Comparison of ENCODE assay signal across 23 cellular contexts in the genomic region with DNA sequence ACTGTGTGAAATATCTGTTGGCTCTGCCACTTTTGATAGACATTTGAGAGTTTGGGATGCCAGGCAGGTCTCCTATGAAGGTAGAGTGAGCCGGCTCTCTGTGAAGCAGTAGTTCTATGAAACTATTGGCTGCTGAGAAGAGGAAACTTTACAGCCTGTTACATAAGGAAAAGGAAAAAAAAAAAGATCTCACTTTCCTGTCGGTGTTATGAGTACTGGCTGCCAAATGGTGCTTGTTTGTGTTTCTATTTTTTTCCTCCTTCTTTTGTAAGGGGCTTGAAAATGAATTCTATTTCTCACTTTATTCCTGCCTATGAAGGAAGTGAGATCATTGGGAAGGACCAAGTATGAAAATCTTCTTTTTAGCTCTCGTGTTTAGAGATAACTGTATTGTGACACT.
"Had no signal": no experiment of that assay in that cellular context is flagged by ENCODE, and none has a peak within 500 bp of the region (broad histone marks: within the 10 kb centered on the region; RNA-seq: fewer than 3 reads in every experiment).

No MANE protein-coding gene starts in this region.

- H3K4me3 Mint-ChIP-seq: activated CD8-positive, alpha-beta T cell treated with anti-CD3 and anti-CD28 coated beads for 36 hours; activated naive CD4-positive, alpha-beta T cell treated with anti-CD3 and anti-CD28 coated beads, Interleukin-2, amount 10 ng/mL, durations not matched to agents 7 days and 5 days; activated naive CD8-positive, alpha-beta T cell treated with anti-CD3 and anti-CD28 coated beads, Interleukin-2, amount 50 U/mL, for 24 hours; activated T-cell treated with anti-CD3 and anti-CD28 coated beads, Interleukin-2, amount 50 U/mL, for 24 hours; immature natural killer cell; stimulated activated naive CD8-positive, alpha-beta T cell treated with anti-CD3 and anti-CD28 coated beads, Interleukin-15, Interleukin-2, amounts not matched to agents 100 ng/mL and 50 ng/mL, for 24 hours; T-helper 2 cell treated with Interferon-gamma antibody and Interleukin-4, amounts not matched to agents 5 μg/mL and 100 μg/mL, for 36 hours; WTC11 had no signal

- DNase-seq: activated CD4-positive, alpha-beta T cell treated with anti-CD3 and anti-CD28 coated beads for 4 hours; activated CD8-positive, alpha-beta T cell treated with anti-CD3 and anti-CD28 coated beads for 36 hours; activated effector memory CD4-positive, alpha-beta T cell treated with Interleukin-2 at 50 U/mL for 16 hours; activated naive CD4-positive, alpha-beta T cell treated with anti-CD3 and anti-CD28 coated beads, Interleukin-2, amount 10 ng/mL, durations not matched to agents 7 days and 5 days; activated naive CD8-positive, alpha-beta T cell treated with anti-CD3 and anti-CD28 coated beads, Interleukin-2, amount 50 U/mL, for 24 hours; activated T-cell treated with anti-CD3 and anti-CD28 coated beads, Interleukin-2, amount 50 U/mL, for 24 hours; anterior cingulate cortex; brain microvascular endothelial cell; central memory CD4-positive, alpha-beta T cell; colonic mucosa; immature natural killer cell; kidney glomerular epithelial cell; left ventricle myocardium inferior; pancreas; stimulated activated CD4-positive, alpha-beta T cell treated with anti-CD3 and anti-CD28 coated beads, Interleukin-12 subunit alpha, Interleukin-12 subunit beta, amount 100 ng/mL, for 4 hours; stimulated activated CD4-positive, alpha-beta T cell treated with anti-CD3 and anti-CD28 coated beads, Interleukin-1b, Interleukin-23, amount 100 ng/mL, for 48 hours; stimulated activated CD8-positive, alpha-beta memory T cell treated with anti-CD3 and anti-CD28 coated beads, Interleukin-4, amount 100 ng/mL, for 48 hours; trophoblast cell had no signal

- H3K27ac ChIP-seq: colonic mucosa, left ventricle myocardium inferior, pancreas had no signal

- H3K27me3 ChIP-seq: brain microvascular endothelial cell, colonic mucosa, pancreas, suprapubic skin had no signal

- H3K9me3 ChIP-seq: colonic mucosa, left ventricle myocardium inferior, pancreas, suprapubic skin had no signal

- H3K27ac Mint-ChIP-seq: activated CD8-positive, alpha-beta T cell treated with anti-CD3 and anti-CD28 coated beads for 36 hours; activated naive CD4-positive, alpha-beta T cell treated with anti-CD3 and anti-CD28 coated beads, Interleukin-2, amount 10 ng/mL, durations not matched to agents 7 days and 5 days; activated naive CD8-positive, alpha-beta T cell treated with anti-CD3 and anti-CD28 coated beads, Interleukin-2, amount 50 U/mL, for 24 hours; activated T-cell treated with anti-CD3 and anti-CD28 coated beads, Interleukin-2, amount 50 U/mL, for 24 hours; stimulated activated naive CD8-positive, alpha-beta T cell treated with anti-CD3 and anti-CD28 coated beads, Interleukin-15, Interleukin-2, amounts not matched to agents 100 ng/mL and 50 ng/mL, for 24 hours; T-helper 2 cell treated with Interferon-gamma antibody and Interleukin-4, amounts not matched to agents 5 μg/mL and 100 μg/mL, for 36 hours had no signal

- H3K4me3 ChIP-seq: colonic mucosa, left ventricle myocardium inferior, pancreas, suprapubic skin had no signal

- H3K36me3 ChIP-seq: brain microvascular endothelial cell, colonic mucosa, left ventricle myocardium inferior, pancreas, suprapubic skin had no signal

- H3K36me3 Mint-ChIP-seq: activated naive CD4-positive, alpha-beta T cell treated with anti-CD3 and anti-CD28 coated beads, Interleukin-2, amount 10 ng/mL, durations not matched to agents 7 days and 5 days; immature natural killer cell had no signal

- H3K9me3 Mint-ChIP-seq: activated CD8-positive, alpha-beta T cell treated with anti-CD3 and anti-CD28 coated beads for 36 hours; activated naive CD4-positive, alpha-beta T cell treated with anti-CD3 and anti-CD28 coated beads, Interleukin-2, amount 10 ng/mL, durations not matched to agents 7 days and 5 days; activated naive CD8-positive, alpha-beta T cell treated with anti-CD3 and anti-CD28 coated beads, Interleukin-2, amount 50 U/mL, for 24 hours; activated T-cell treated with anti-CD3 and anti-CD28 coated beads, Interleukin-2, amount 50 U/mL, for 24 hours; immature natural killer cell had no signal

- H3K4me1 ChIP-seq: colonic mucosa had no signal

- ATAC-seq: activated CD8-positive, alpha-beta T cell treated with anti-CD3 and anti-CD28 coated beads for 36 hours; activated naive CD8-positive, alpha-beta T cell treated with anti-CD3 and anti-CD28 coated beads, Interleukin-2, amount 50 U/mL, for 24 hours; esophagus mucosa; pancreas; WTC11 had no signal
